28 cellular contexts compared by ENCODE assay signal in genomic region chr2:47535073-47535472, GRCh38. TPM values are rescaled to one million over a fixed set of nuclear protein-coding genes. Genes with fewer than 3 reads are reported as not detected.
DNase-seq lines count a peak whose midpoint lies in the region; ATAC-seq and TF ChIP-seq lines count a peak whose summit lies in the region.
"Had no signal": no experiment of that assay in that cellular context is flagged by ENCODE, and none has a peak within 500 bp of the region (broad histone marks: within the 10 kb centered on the region; RNA-seq: fewer than 3 reads in every experiment).

No MANE protein-coding gene starts in this region.

- POLR2A ChIA-PET in RWPE1 (lab: Yijun Ruan, JAX; ENCODE audit: low non-redundant PET): no interaction called here

- peaks cover 49% of the 10 kb centered on the region for H3K4me1 Mint-ChIP-seq in endodermal cell
- H3K4me1 Mint-ChIP-seq: activated naive CD4-positive, alpha-beta T cell treated with anti-CD3 and anti-CD28 coated beads, Interleukin-2, amount 50 U/mL, for 24 hours had no signal

- peaks cover 63% of the 10 kb centered on the region for H3K36me3 ChIP-seq in endodermal cell (ENCODE audit: control insufficient read depth, insufficient read depth, low read length)
- no peaks in the 10 kb centered on the region for H3K36me3 ChIP-seq in right atrium auricular region
- H3K36me3 ChIP-seq: colonic mucosa, pancreas, upper lobe of right lung had no signal

- ATAC-seq in GM18498 (IDR thresholded peaks at IDR 0.05; ENCODE audit: unreplicated experiment): no peak
- ATAC-seq in GM21825 (IDR thresholded peaks at IDR 0.05; ENCODE audit: unreplicated experiment): no peak
- no peak for ATAC-seq in HG03175 (IDR thresholded peaks at IDR 0.05; ENCODE audit: unreplicated experiment)
- ATAC-seq: CD8-positive, alpha-beta T cell; stimulated activated naive CD8-positive, alpha-beta T cell treated with anti-CD3 and anti-CD28 coated beads, Interleukin-15, Interleukin-2, amounts not matched to agents 100 U/mL and 50 U/mL, for 24 hours; upper lobe of right lung had no signal

- no peaks in the 10 kb centered on the region for H3K9me3 Mint-ChIP-seq in endodermal cell
- H3K9me3 Mint-ChIP-seq: activated naive CD4-positive, alpha-beta T cell treated with anti-CD3 and anti-CD28 coated beads, Interleukin-2, amount 50 U/mL, for 24 hours; CD8-positive, alpha-beta T cell; nephron had no signal

- H3K9me3 ChIP-seq in endodermal cell (ENCODE audit: control insufficient read depth, low read length): no peaks in the 10 kb centered on the region
- no peaks in the 10 kb centered on the region for H3K9me3 ChIP-seq in right atrium auricular region
- H3K9me3 ChIP-seq: colonic mucosa, pancreas, upper lobe of right lung had no signal

- H3K4me3 Mint-ChIP-seq in endodermal cell: no peak overlapping the region
- H3K4me3 Mint-ChIP-seq: activated naive CD4-positive, alpha-beta T cell treated with anti-CD3 and anti-CD28 coated beads, Interleukin-2, amount 50 U/mL, for 24 hours; CD8-positive, alpha-beta T cell; nephron had no signal

- H3K4me3 ChIP-seq in endodermal cell (ENCODE audit: low read length) (no peak overlapping the region), right atrium auricular region (no peak overlapping the region)
- H3K4me3 ChIP-seq: colonic mucosa, lung, pancreas, upper lobe of right lung had no signal

- 90 to 94% methylated on average over 2 to 5 of the region's 5 CpGs for WGBS in endodermal cell (ENCODE audit: insufficient coverage in 1 of 2, insufficient read length in 1 of 2), 2 experiments

- TF ChIP-seq CTCF in RWPE1 (conservative IDR thresholded peaks at IDR 0.05; ENCODE audit: low read depth) (no peak), endodermal cell (conservative IDR thresholded peaks at IDR 0.05) (no peak), right atrium auricular region (IDR thresholded peaks at IDR 0.05) (no peak)

- H3K27me3 Mint-ChIP-seq in endodermal cell (ENCODE audit: insufficient read depth): no peaks in the 10 kb centered on the region
- H3K27me3 Mint-ChIP-seq: activated naive CD4-positive, alpha-beta T cell treated with anti-CD3 and anti-CD28 coated beads, Interleukin-2, amount 50 U/mL, for 24 hours had no signal

- no peaks in the 10 kb centered on the region for H3K27me3 ChIP-seq in endodermal cell (ENCODE audit: control insufficient read depth, insufficient read depth, low read length, poor library complexity, severe bottlenecking)
- H3K27me3 ChIP-seq in right atrium auricular region: no peaks in the 10 kb centered on the region
- H3K27me3 ChIP-seq: colonic mucosa, pancreas, upper lobe of right lung had no signal

- H3K4me1 ChIP-seq in endodermal cell (ENCODE audit: control insufficient read depth, insufficient read depth, low read length) (peaks cover 19% of the 10 kb centered on the region), right atrium auricular region (peaks cover 0 to 4% of the 10 kb centered on the region in 2 donors)
- H3K4me1 ChIP-seq: colonic mucosa, pancreas, upper lobe of right lung had no signal

- no peak overlapping the region for H3K9ac ChIP-seq in endodermal cell (ENCODE audit: extremely low read depth, low read length, poor library complexity, severe bottlenecking)

- peak; percentile 9 for DNase-seq in NCI-H510A (lab: John Stamatoyannopoulos, UW)
- DNase-seq in NCI-H510A treated with DMSO at 0.1 percent for 48 hours (lab: John Stamatoyannopoulos, UW): no peak
- DNase-seq in RWPE1 (ENCODE audit: low spot score): no peak
- DNase-seq in endodermal cell: no peak
- DNase-seq in right atrium auricular region (ENCODE audit: low spot score): no peak
- DNase-seq: activated CD4-positive, alpha-beta T cell treated with anti-CD3 and anti-CD28 coated beads for 48 hours; activated T-cell treated with anti-CD3 and anti-CD28 coated beads for 4 hours; aorta; CD8-positive, alpha-beta T cell; colonic mucosa; effector CD4-positive, alpha-beta T cell; EL; NCI-H1417 treated with DMSO at 0.1 percent for 48 hours; NCI-H526; Right ventricle myocardium superior; stimulated activated CD4-positive, alpha-beta T cell treated with anti-CD3 and anti-CD28 coated beads, Interleukin-2, amount 100 ng/mL, for 24 hours; stimulated activated naive CD8-positive, alpha-beta T cell treated with anti-CD3 and anti-CD28 coated beads, Interleukin-15, Interleukin-2, amounts not matched to agents 100 U/mL and 50 U/mL, for 24 hours; upper lobe of right lung had no signal

- peaks cover 72% of the 10 kb centered on the region for H3K36me3 Mint-ChIP-seq in endodermal cell (ENCODE audit: low read depth)
- H3K36me3 Mint-ChIP-seq: activated naive CD4-positive, alpha-beta T cell treated with anti-CD3 and anti-CD28 coated beads, Interleukin-2, amount 50 U/mL, for 24 hours had no signal

- CTCF ChIA-PET in RWPE1 (lab: Yijun Ruan, JAX): no interaction called here

- peak overlapping the region; percentile 85 for H3K27ac Mint-ChIP-seq in endodermal cell
- H3K27ac Mint-ChIP-seq: activated naive CD4-positive, alpha-beta T cell treated with anti-CD3 and anti-CD28 coated beads, Interleukin-2, amount 50 U/mL, for 24 hours; CD8-positive, alpha-beta T cell; nephron had no signal

- H3K27ac ChIP-seq in RWPE1 (peak overlapping the region; percentile 25), endodermal cell (ENCODE audit: low read depth, low read length) (no peak overlapping the region), right atrium auricular region (no peak overlapping the region)
- H3K27ac ChIP-seq: colonic mucosa, pancreas, upper lobe of right lung, VCaP had no signal

RNA-seq across cellular contexts. Expression of gene KCNK12, which starts 35.7 kb away (rescaled TPM):
- total RNA-seq in endodermal cell: 10 to 100 TPM; 52.3 to 79.0 TPM
- polyA plus RNA-seq in endodermal cell (2013, experiment 1 of 2): 16.1 TPM
- 16.9 TPM for polyA plus RNA-seq in endodermal cell (2013, experiment 2 of 2)
- not detected for total RNA-seq in right atrium auricular region
- total RNA-seq: A673, LHCN-M2, upper lobe of right lung had no signal
- polyA plus RNA-seq: aorta had no signal

Comparison
In these comparisons a context has a peak if more than half of its experiments do, and no peak if none do; other contexts are left out.
1. RNA of gene KCNK12, which starts 35.7 kb away (total RNA-seq): 52.3 to 79.0 TPM in endodermal cell; not detected in right atrium auricular region; every median in the first group is over 10 times any median in the second.